17 cellular contexts compared by ENCODE assay signal in genomic region chr5:14410942-14411258, GRCh38.
DNase-seq lines count a peak whose midpoint lies in the region; ATAC-seq, FAIRE-seq and TF ChIP-seq lines count a peak whose summit lies in the region.
"Had no signal": no experiment of that assay in that cellular context is flagged by ENCODE, and none has a peak within 500 bp of the region (broad histone marks: within the 10 kb centered on the region; RNA-seq: fewer than 3 reads in every experiment).

No MANE protein-coding gene starts in this region.

- H3K9me3 ChIP-seq in stomach = no peaks in the 10 kb centered on the region
- H3K9me3 ChIP-seq: Peyer's patch had no signal

- WGBS in stomach, 5 donors = 64 to 88% (median 79%) methylated on average over 5 of the region's 5 CpGs

- TF ChIP-seq POLR2A in stomach (IDR thresholded peaks at IDR 0.05) (no peak), H54 (IDR thresholded peaks at IDR 0.05; ENCODE audit: low read depth, low read length) (no peak)

- H3K4me1 Mint-ChIP-seq in HFFc6 (ENCODE audit: low read depth) (peaks cover 88% of the 10 kb centered on the region), mesothelial cell of epicardium (peaks cover 38% of the 10 kb centered on the region)

- no peaks in the 10 kb centered on the region for H3K27me3 ChIP-seq in stomach
- H3K27me3 ChIP-seq: Peyer's patch had no signal

- intact Hi-C loops in stomach (cut with DNase I; ENCODE audit: low total_unique reads) = no loop called here

- H3K4me3 ChIP-seq in choroid plexus epithelial cell (ENCODE audit: low read depth, low read length) = no peak overlapping the region
- H3K4me3 ChIP-seq in stomach = no peak overlapping the region
- H3K4me3 ChIP-seq: Peyer's patch had no signal

- H3K27ac Mint-ChIP-seq in HFFc6 (peak overlapping the region; percentile 85), mesothelial cell of epicardium (peak overlapping the region; percentile 97)
- H3K27ac Mint-ChIP-seq: activated naive CD4-positive, alpha-beta T cell treated with anti-CD3 and anti-CD28 coated beads for 36 hours; immature natural killer cell had no signal

- TF ChIP-seq CTCF in HFFc6 (IDR thresholded peaks at IDR 0.05) (no peak), choroid plexus epithelial cell (conservative IDR thresholded peaks at IDR 0.05; ENCODE audit: low read depth, low read length) (no peak), mesothelial cell of epicardium (IDR thresholded peaks at IDR 0.05; ENCODE audit: unreplicated experiment) (no peak), stomach (IDR thresholded peaks at IDR 0.05) (no peak)

- no peak for ATAC-seq in HG03442 (IDR thresholded peaks at IDR 0.05; ENCODE audit: unreplicated experiment)
- ATAC-seq: HepG2 had no signal

- H3K36me3 ChIP-seq in stomach = peaks cover 32 to 98% (median 95%) of the 10 kb centered on the region in 4 donors

- DNase-seq in HFFc6 = no peak
- DNase-seq in choroid plexus epithelial cell (ENCODE audit: low read depth) = peak; percentile 64
- DNase-seq in mesothelial cell of epicardium (ENCODE audit: low spot score in 2 of 2, unreplicated experiment in 2 of 2) = no peak
- DNase-seq in stomach = no peak
- DNase-seq in H54 (ENCODE audit: insufficient read length, low spot score) = no peak
- no peak for DNase-seq in stimulated activated CD4-positive, alpha-beta T cell treated with anti-CD3 and anti-CD28 coated beads, Interleukin-4, amount 100 ng/mL, for 4 hours
- DNase-seq in GM03348 (ENCODE audit: low spot score) = no peak
- DNase-seq: activated CD4-positive, CD25-positive, alpha-beta regulatory T cell; activated naive CD4-positive, alpha-beta T cell treated with anti-CD3 and anti-CD28 coated beads for 36 hours; immature natural killer cell; NCI-H2107; NCI-H774; Peyer's patch; posterior cingulate gyrus; trophoblast cell had no signal

- peak overlapping the region; percentile 53 for H3K4me3 Mint-ChIP-seq in HFFc6
- peak overlapping the region; percentile 13 for H3K4me3 Mint-ChIP-seq in mesothelial cell of epicardium
- H3K4me3 Mint-ChIP-seq: activated naive CD4-positive, alpha-beta T cell treated with anti-CD3 and anti-CD28 coated beads for 36 hours; immature natural killer cell had no signal

- H3K9me3 Mint-ChIP-seq in HFFc6 (no peaks in the 10 kb centered on the region), mesothelial cell of epicardium (no peaks in the 10 kb centered on the region)
- H3K9me3 Mint-ChIP-seq: activated naive CD4-positive, alpha-beta T cell treated with anti-CD3 and anti-CD28 coated beads for 36 hours; immature natural killer cell had no signal

- H3K4me1 ChIP-seq in stomach = peaks cover 0 to 20% (median 6%) of the 10 kb centered on the region in 4 donors
- H3K4me1 ChIP-seq: Peyer's patch had no signal

- peak overlapping the region in 4 of 5 donors; percentile 5 to 63 (median 26) for H3K27ac ChIP-seq in stomach

- H3K27me3 Mint-ChIP-seq in HFFc6 (ENCODE audit: insufficient read depth) (peaks cover 65% of the 10 kb centered on the region), mesothelial cell of epicardium (ENCODE audit: low read depth) (no peaks in the 10 kb centered on the region)

- H3K36me3 Mint-ChIP-seq in HFFc6 (ENCODE audit: low read depth) (peaks cover 79% of the 10 kb centered on the region), mesothelial cell of epicardium (peaks cover 24% of the 10 kb centered on the region)

- no peak for FAIRE-seq in H54 (lab: Jason Lieb, UNC)
- FAIRE-seq: HepG2 had no signal

- no peak for TF ChIP-seq EP300 in stomach (IDR thresholded peaks at IDR 0.05)
